18 cellular contexts compared by ENCODE assay signal in the genomic region with DNA sequence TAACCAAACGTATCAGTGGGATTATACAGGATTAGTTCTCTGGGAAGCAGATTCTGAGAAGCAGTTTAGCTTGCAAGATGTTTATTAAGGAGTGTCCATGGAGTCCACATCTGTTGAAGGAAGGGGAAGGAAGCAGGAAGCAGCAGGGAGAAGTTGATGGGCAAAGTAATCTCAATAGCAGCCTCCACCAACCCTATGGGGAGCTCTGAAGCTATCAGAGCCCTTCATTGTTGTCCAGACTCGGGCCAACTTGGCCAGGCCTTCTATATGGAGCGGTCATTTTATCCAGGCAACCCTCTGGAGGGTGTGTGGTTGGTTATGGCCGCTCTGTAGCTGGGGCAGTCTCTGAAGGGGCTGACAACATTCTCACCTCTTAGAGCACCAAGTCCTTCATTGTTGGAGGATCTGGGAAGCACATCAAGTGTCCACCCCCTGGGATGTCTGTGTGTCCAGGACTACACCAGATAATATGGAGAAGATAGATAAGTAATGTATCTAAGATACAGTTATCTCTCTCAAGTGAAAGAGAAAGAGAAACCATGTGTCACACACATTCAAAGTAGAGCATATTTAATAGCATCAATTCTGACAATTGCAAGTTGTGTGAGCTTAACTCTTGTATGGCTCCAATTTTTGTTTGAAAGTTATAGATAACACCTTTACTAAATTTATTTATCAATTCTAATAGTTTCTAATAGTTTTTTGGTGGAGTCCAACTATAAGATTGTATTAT.
"Had no signal": no experiment of that assay in that cellular context is flagged by ENCODE, and none has a peak within 500 bp of the region (broad histone marks: within the 10 kb centered on the region; RNA-seq: fewer than 3 reads in every experiment).

No MANE protein-coding gene starts in this region.

- H3K27ac Mint-ChIP-seq: activated naive CD4-positive, alpha-beta T cell treated with anti-CD3 and anti-CD28 coated beads, Interleukin-2, amount 50 U/mL, for 24 hours; dendritic cell treated with granulocyte-macrophage colony-stimulating factor and Interleukin-4, amounts not matched to agents 40 ng/mL and 50 ng/mL, for 4 days; effector memory CD8-positive, alpha-beta T cell; immature natural killer cell; naive thymus-derived CD4-positive, alpha-beta T cell; neural progenitor cell had no signal

- DNase-seq: activated CD4-positive, alpha-beta T cell treated with anti-CD3 and anti-CD28 coated beads, Interleukin-2, amount 50 U/mL, for 48 hours; activated gamma-delta T cell; effector memory CD8-positive, alpha-beta T cell; heart right ventricle; immature natural killer cell; mesenchymal stem cell; naive thymus-derived CD4-positive, alpha-beta T cell; stimulated activated CD4-positive, alpha-beta T cell treated with anti-CD3 and anti-CD28 coated beads, Interleukin-12 subunit alpha, Interleukin-12 subunit beta, amount 100 ng/mL, for 4 hours; stimulated activated CD4-positive, alpha-beta T cell treated with anti-CD3 and anti-CD28 coated beads, Interleukin-1b, Interleukin-23, amount 100 ng/mL, for 48 hours; stimulated activated naive CD4-positive, alpha-beta T cell treated with Interleukin-2 at 50 U/mL for 16 hours; T-helper 2 cell; thyroid gland; WERI-Rb-1 had no signal

- H3K9me3 Mint-ChIP-seq: activated naive CD4-positive, alpha-beta T cell treated with anti-CD3 and anti-CD28 coated beads, Interleukin-2, amount 50 U/mL, for 24 hours; dendritic cell treated with granulocyte-macrophage colony-stimulating factor and Interleukin-4, amounts not matched to agents 40 ng/mL and 50 ng/mL, for 4 days; neural progenitor cell had no signal

- FAIRE-seq: bronchial epithelial cell, frontal cortex had no signal

- H3K36me3 Mint-ChIP-seq: activated naive CD4-positive, alpha-beta T cell treated with anti-CD3 and anti-CD28 coated beads, Interleukin-2, amount 50 U/mL, for 24 hours; immature natural killer cell; naive thymus-derived CD4-positive, alpha-beta T cell; neural progenitor cell had no signal

- H3K4me3 Mint-ChIP-seq: activated naive CD4-positive, alpha-beta T cell treated with anti-CD3 and anti-CD28 coated beads, Interleukin-2, amount 50 U/mL, for 24 hours; dendritic cell treated with granulocyte-macrophage colony-stimulating factor and Interleukin-4, amounts not matched to agents 40 ng/mL and 50 ng/mL, for 4 days; effector memory CD8-positive, alpha-beta T cell; immature natural killer cell; naive thymus-derived CD4-positive, alpha-beta T cell; neural progenitor cell had no signal

- ATAC-seq: effector memory CD8-positive, alpha-beta T cell; naive thymus-derived CD4-positive, alpha-beta T cell had no signal

- H3K27me3 Mint-ChIP-seq: dendritic cell treated with granulocyte-macrophage colony-stimulating factor and Interleukin-4, amounts not matched to agents 40 ng/mL and 50 ng/mL, for 4 days; effector memory CD8-positive, alpha-beta T cell; naive thymus-derived CD4-positive, alpha-beta T cell had no signal

- H3K4me1 Mint-ChIP-seq: activated naive CD4-positive, alpha-beta T cell treated with anti-CD3 and anti-CD28 coated beads, Interleukin-2, amount 50 U/mL, for 24 hours; immature natural killer cell; naive thymus-derived CD4-positive, alpha-beta T cell; neural progenitor cell had no signal
